Comparison of ENCODE assay signal across 16 cellular contexts in genomic region chr16:55572439-55572838, GRCh38. TPM values are rescaled to one million over a fixed set of nuclear protein-coding genes. Genes with fewer than 3 reads are reported as not detected.
A peak's percentile ranks its signal among the peaks of the same experiment; 100 is the strongest.
DNase-seq lines count a peak whose midpoint lies in the region; ATAC-seq and TF ChIP-seq lines count a peak whose summit lies in the region.
"Had no signal": no experiment of that assay in that cellular context is flagged by ENCODE, and none has a peak within 500 bp of the region (broad histone marks: within the 10 kb centered on the region; RNA-seq: fewer than 3 reads in every experiment).

No MANE protein-coding gene starts in this region.

- H3K9me3 ChIP-seq in GM23248 (ENCODE audit: low read depth) (no peaks in the 10 kb centered on the region), prostate gland (no peaks in the 10 kb centered on the region)
- H3K9me3 ChIP-seq: BE2C had no signal

- 70 to 81% methylated on average over 4 of the region's 4 CpGs for WGBS in GM23248 (ENCODE audit: low coverage in 1 of 2, low lambda C conversion rate in 2 of 2, missing lambda C conversion rate in 2 of 2), 2 experiments
- WGBS in prostate gland, result 84% methylated on average over 4 of the region's 4 CpGs

- DNase-seq in AG10803 (ENCODE audit: low read depth), result peak; percentile 59
- peak; percentile 44 for DNase-seq in MV-4-11 (lab: John Stamatoyannopoulos, UW)
- DNase-seq in epithelial cell of esophagus (ENCODE audit: low read depth), result peak; percentile 74
- DNase-seq in foreskin keratinocyte, result no peak
- DNase-seq in GM23248, result no peak
- DNase-seq in prostate gland (ENCODE audit: low spot score), result no peak
- DNase-seq in NCI-H446 treated with DMSO at 0.1 percent for 48 hours (lab: John Stamatoyannopoulos, UW), result no peak
- DNase-seq: BE2C; CD8-positive, alpha-beta memory T cell; NCI-H1417 treated with DMSO at 0.1 percent for 48 hours; NCI-H2081; NCI-H226 had no signal

- ATAC-seq in foreskin keratinocyte (peak; percentile 42), GM21723 (IDR thresholded peaks at IDR 0.05; ENCODE audit: unreplicated experiment) (no peak)

- H3K4me1 ChIP-seq in foreskin keratinocyte (peaks cover 22% of the 10 kb centered on the region), GM23248 (ENCODE audit: insufficient read depth) (peaks cover 23% of the 10 kb centered on the region), prostate gland (replicated peaks) (no peaks in the 10 kb centered on the region)

- H3F3A ChIP-seq in GM23248 (ENCODE audit: insufficient read depth), result no peaks in the 10 kb centered on the region

- no peak overlapping the region for H3K9ac ChIP-seq in GM23248

- H2AFZ ChIP-seq in GM23248, result no peak overlapping the region

- H3K79me2 ChIP-seq in GM23248 (ENCODE audit: insufficient read depth), result no peaks in the 10 kb centered on the region

- H3K4me3 ChIP-seq in AG10803 (ENCODE audit: low read length) (no peak overlapping the region), epithelial cell of esophagus (ENCODE audit: low read length) (no peak overlapping the region), GM23248 (no peak overlapping the region), prostate gland (no peak overlapping the region)
- H3K4me3 ChIP-seq: SK-N-MC had no signal

- no peak for TF ChIP-seq CTCF in AG10803 (conservative IDR thresholded peaks at IDR 0.05; ENCODE audit: low read length)
- no peak for TF ChIP-seq CTCF in epithelial cell of esophagus (IDR thresholded peaks at IDR 0.05; ENCODE audit: insufficient read depth, low read depth, low read length, missing control alignments)
- no peak for TF ChIP-seq CTCF in foreskin keratinocyte (conservative IDR thresholded peaks at IDR 0.05)
- no peak for TF ChIP-seq CTCF in prostate gland (IDR thresholded peaks at IDR 0.05)

- H3K27ac ChIP-seq in foreskin keratinocyte (no peak overlapping the region), GM23248 (no peak overlapping the region), prostate gland (no peak overlapping the region)
- H3K27ac ChIP-seq: RWPE1, SK-N-MC had no signal

- intact Hi-C loops in prostate gland (cut with DNase I), result no loop called here

- in situ Hi-C loops in GM23248 (cut with MboI), result no loop called here

- no peaks in the 10 kb centered on the region for H4K20me1 ChIP-seq in GM23248 (ENCODE audit: insufficient read depth)

- TF ChIP-seq POLR2A in prostate gland (IDR thresholded peaks at IDR 0.05), result no peak

- H3K4me2 ChIP-seq in GM23248 (ENCODE audit: unreplicated experiment), result no peak overlapping the region

- H3K36me3 ChIP-seq in GM23248 (ENCODE audit: low read depth) (peaks cover 4% of the 10 kb centered on the region; the same call in 1 of the 2 replicates), prostate gland (no peaks in the 10 kb centered on the region)

- H3K9me2 ChIP-seq in GM23248 (ENCODE audit: insufficient read depth), result no peaks in the 10 kb centered on the region

- H3K27me3 ChIP-seq in foreskin keratinocyte (no peaks in the 10 kb centered on the region), GM23248 (replicated peaks; ENCODE audit: insufficient read depth) (no peaks in the 10 kb centered on the region), prostate gland (replicated peaks; ENCODE audit: insufficient read depth) (no peaks in the 10 kb centered on the region)
- H3K27me3 ChIP-seq: BE2C had no signal

RNA-seq across cellular contexts. Expression of gene CAPNS2, which starts 6.0 kb away (rescaled TPM):
- total RNA-seq in foreskin keratinocyte, result 5.6 and 18.0 TPM in 2 replicates
- polyA plus RNA-seq in foreskin keratinocyte, result 5.9 and 19.6 TPM in 2 replicates
- total RNA-seq in GM23248 (2014; rRNA removed; shearing (Covaris generic)), result not detected in 2 replicates
- polyA plus RNA-seq in GM23248 (2016; fragmentation: Nextera tagmentation; extraction: Ambion mirVana), result 0.19 TPM in 1 of 2 replicates, not detected in the other
- 1 to 10 TPM in 1 of 2 donors, not detected in 1; 1.9 TPM for total RNA-seq in prostate gland
- total RNA-seq: CD8-positive, alpha-beta memory T cell; LHCN-M2 had no signal
- polyA plus RNA-seq: CD8-positive, alpha-beta memory T cell had no signal

Comparison
In these comparisons a context has a peak if more than half of its experiments do, and no peak if none do; other contexts are left out.
1. DNase-seq: peak in AG10803 (single experiment), MV-4-11 (single experiment) and epithelial cell of esophagus (single experiment); none in foreskin keratinocyte (0 of 2), GM23248 (single experiment), prostate gland (single experiment) and NCI-H446 treated with DMSO at 0.1 percent for 48 hours (single experiment).